22 cellular contexts compared by ENCODE assay signal in genomic region chr1:194485432-194485831, GRCh38.
"Had no signal": no experiment of that assay in that cellular context is flagged by ENCODE, and none has a peak within 500 bp of the region (broad histone marks: within the 10 kb centered on the region; RNA-seq: fewer than 3 reads in every experiment).

No MANE protein-coding gene starts in this region.

- H3K4me3 ChIP-seq: K562, SJCRH30 had no signal

- H3K27ac Mint-ChIP-seq: IgD-negative memory B cell had no signal

- H3K27me3 Mint-ChIP-seq: IgD-negative memory B cell had no signal

- H3K27me3 ChIP-seq: SJCRH30 had no signal

- H3K27ac ChIP-seq: HL-60, RWPE1, SJCRH30 had no signal

- H3K9me3 ChIP-seq: SJCRH30 had no signal

- ATAC-seq: K562, Panc1, PC-3, SK-N-SH treated with all-trans-retinoic acid at 6 μM for 48 hours had no signal

- H3K4me3 Mint-ChIP-seq: IgD-negative memory B cell had no signal

- DNase-seq: MV-4-11, NCI-H1048, NCI-H1105 treated with DMSO at 0.1 percent for 48 hours, NCI-H1417 treated with DMSO at 0.1 percent for 48 hours, NCI-H146, NCI-H1694 treated with DMSO at 0.1 percent for 48 hours, NCI-H2029, NCI-H226, NCI-H446, NCI-H510A, NCI-H524 treated with DMSO at 0.1 percent for 48 hours, NCI-H69, NCI-H774, PC-3, SHP77, SJCRH30 had no signal

- H3K4me1 ChIP-seq: SJCRH30 had no signal

- H3K36me3 ChIP-seq: SJCRH30 had no signal

- H3K36me3 Mint-ChIP-seq: IgD-negative memory B cell had no signal

- H3K4me1 Mint-ChIP-seq: IgD-negative memory B cell had no signal
